9 cellular contexts compared by ENCODE assay signal in genomic region chr17:2593846-2594656, GRCh38. TPM values are rescaled to one million over a fixed set of nuclear protein-coding genes. Genes with fewer than 3 reads are reported as not detected.
DNase-seq lines count a peak whose midpoint lies in the region; ATAC-seq, FAIRE-seq and TF ChIP-seq lines count a peak whose summit lies in the region.
"Had no signal": no experiment of that assay in that cellular context is flagged by ENCODE, and none has a peak within 500 bp of the region (broad histone marks: within the 10 kb centered on the region; RNA-seq: fewer than 3 reads in every experiment).

No MANE protein-coding gene starts in this region.

- ATAC-seq in GM19043 (IDR thresholded peaks at IDR 0.05; ENCODE audit: low read depth, unreplicated experiment) (peak; percentile 33), HG03354 (IDR thresholded peaks at IDR 0.05; ENCODE audit: poor library complexity, severe bottlenecking, unreplicated experiment) (peak; percentile 54)
- peak; percentile 67 for ATAC-seq in activated CD8-positive, alpha-beta memory T cell treated with anti-CD3 and anti-CD28 coated beads, Interleukin-2, amount 10 ng/mL, durations not matched to agents 7 days and 5 days

- peak overlapping the region; percentile 25; the same call in 1 of the 2 replicates for H3K18ac ChIP-seq in H1 (ENCODE audit: extremely low read depth, low read length)

- H3K23ac ChIP-seq in H1 (ENCODE audit: insufficient read length): no peak overlapping the region

- CTCF ChIA-PET in activated CD8-positive, alpha-beta memory T cell treated with anti-CD3 and anti-CD28 coated beads, Interleukin-2, amount 10 ng/mL, durations not matched to agents 7 days and 5 days (lab: Charles Lee): interaction anchor here (1.5 kb wide), 1 partner anchor 80 kb away, joined by 4 read pairs; no protein-coding TSS in a partner anchor
- CTCF ChIA-PET in H1 (lab: Charles Lee; ENCODE audit: partially characterized antibody): interaction anchor here (0.6 kb wide), 1 partner anchor 254 kb away, joined by 3 read pairs; no protein-coding TSS in a partner anchor

- 0 out of 2 replicates have a peak, but pooled peaks cover 2% of the 10 kb centered on the region for H3K79me1 ChIP-seq in H1 (ENCODE audit: low read depth, low read length)

- H3K27ac Mint-ChIP-seq in activated CD8-positive, alpha-beta memory T cell treated with anti-CD3 and anti-CD28 coated beads, Interleukin-2, amount 10 ng/mL, durations not matched to agents 7 days and 5 days: peak overlapping the region; percentile 96

- peaks cover 7% of the 10 kb centered on the region; the same call in 1 of the 2 replicates for H3K23me2 ChIP-seq in H1 (ENCODE audit: low read depth, low read length)

- peak overlapping the region; percentile 54 for H3K56ac ChIP-seq in H1 (replicated peaks; ENCODE audit: insufficient read length, low read depth, low read length)

- H3K4me3 ChIP-seq in AG10803 (ENCODE audit: low read length): peak overlapping the region; percentile 91
- peak overlapping the region; percentile 75 to 92 (median 88) for H3K4me3 ChIP-seq in H1 (ENCODE audit: extremely low read depth in 1 of 4, insufficient read depth in 2 of 4, low read depth in 3 of 4, low read length in 4 of 4)

- H3K27ac ChIP-seq in H1 (ENCODE audit: low read depth, low read length): peak overlapping the region; percentile 86

- H2BK15ac ChIP-seq in H1 (ENCODE audit: low read length): no peak overlapping the region

- peak overlapping the region; percentile 91 for H4K5ac ChIP-seq in H1 (ENCODE audit: insufficient read length, low read depth, low read length)

- POLR2A ChIA-PET in H1 (lab: Charles Lee; ENCODE audit: partially characterized antibody): interaction anchor here (0.5 to 1.9 kb wide), 14 partner anchors 8 to 246 kb away, joined by 3 to 10 read pairs (median 4); no protein-coding TSS in a partner anchor

- no peak for TF ChIP-seq RAD21 in H1 (IDR thresholded peaks at IDR 0.05 in 1 of 2, conservative IDR thresholded peaks at IDR 0.05 in 1 of 2; ENCODE audit: low read depth in 2 of 2, low read length in 2 of 2)

- H3K27me3 ChIP-seq in H1 (replicated peaks in 1 of 4; ENCODE audit: control insufficient read depth in 3 of 4, extremely low read depth in 1 of 4, insufficient read depth in 3 of 4, low read length in 3 of 4): no peaks in the 10 kb centered on the region

- FAIRE-seq in H1 (lab: Jason Lieb, UNC): no peak
- FAIRE-seq: TTC549 had no signal

- peak overlapping the region; percentile 67 to 89 (median 80) for H3K9ac ChIP-seq in H1 (replicated peaks in 1 of 4; ENCODE audit: extremely low read depth in 1 of 4, low read depth in 3 of 4, low read length in 3 of 4)

- no peak for TF ChIP-seq EP300 in H1 (IDR thresholded peaks at IDR 0.05; ENCODE audit: borderline replicate concordance in 1 of 2, low read depth in 2 of 2, low read length in 2 of 2)

- H3K27me3 Mint-ChIP-seq in activated CD8-positive, alpha-beta memory T cell treated with anti-CD3 and anti-CD28 coated beads, Interleukin-2, amount 10 ng/mL, durations not matched to agents 7 days and 5 days: no peaks in the 10 kb centered on the region

- no peaks in the 10 kb centered on the region for H3K9me3 Mint-ChIP-seq in activated CD8-positive, alpha-beta memory T cell treated with anti-CD3 and anti-CD28 coated beads, Interleukin-2, amount 10 ng/mL, durations not matched to agents 7 days and 5 days (ENCODE audit: low read depth)

- H2AK5ac ChIP-seq in H1 (ENCODE audit: low read depth, low read length): no peak overlapping the region

- H3K79me2 ChIP-seq in H1 (ENCODE audit: control insufficient read depth in 1 of 2, insufficient read depth in 2 of 2, low read length in 2 of 2): peaks cover 39 to 50% of the 10 kb centered on the region in 2 experiments

- peaks cover 35% of the 10 kb centered on the region for H3K4me1 Mint-ChIP-seq in activated CD8-positive, alpha-beta memory T cell treated with anti-CD3 and anti-CD28 coated beads, Interleukin-2, amount 10 ng/mL, durations not matched to agents 7 days and 5 days

- H3K4me1 ChIP-seq in H1 (replicated peaks in 1 of 4; ENCODE audit: control insufficient read depth in 3 of 4, insufficient read depth in 4 of 4, low read length in 3 of 4): peaks cover 0 to 5% (median 0%) of the 10 kb centered on the region in 4 experiments; a peak in 2 of 7 replicates

- H3K4me2 ChIP-seq in H1 (ENCODE audit: insufficient read depth in 1 of 2, low read depth in 2 of 2, low read length in 2 of 2): peak overlapping the region; percentile 89 to 91

- H4K20me1 ChIP-seq in H1 (replicated peaks in 1 of 2; ENCODE audit: control insufficient read depth in 1 of 2, insufficient read depth in 2 of 2, low read length in 2 of 2): peaks cover 3 to 5% of the 10 kb centered on the region in 2 experiments

- H3K36me3 ChIP-seq in H1 (ENCODE audit: control insufficient read depth in 2 of 4, insufficient read depth in 4 of 4, low read length in 3 of 4): no peaks in the 10 kb centered on the region

- no peak overlapping the region for H2BK120ac ChIP-seq in H1 (replicated peaks; ENCODE audit: low read depth, low read length)

- H2AFZ ChIP-seq in H1 (ENCODE audit: low read length): no peak overlapping the region

- peak overlapping the region; percentile 90 for H3K4me3 Mint-ChIP-seq in activated CD8-positive, alpha-beta memory T cell treated with anti-CD3 and anti-CD28 coated beads, Interleukin-2, amount 10 ng/mL, durations not matched to agents 7 days and 5 days

- H3K9me3 ChIP-seq in H1 (ENCODE audit: insufficient read depth in 2 of 2, low read depth in 1 of 2, low read length in 1 of 2): no peaks in the 10 kb centered on the region

- H2BK12ac ChIP-seq in H1 (ENCODE audit: low read depth, low read length): no peak overlapping the region

- H4K91ac ChIP-seq in H1 (replicated peaks; ENCODE audit: insufficient read length, low read length): peak overlapping the region; percentile 20

- peak overlapping the region; percentile 91 for H2BK5ac ChIP-seq in H1 (ENCODE audit: low read depth, low read length)

- peak; percentile 4 to 71 for TF ChIP-seq POLR2A in H1 (IDR thresholded peaks at IDR 0.05; ENCODE audit: control extremely low read depth in 1 of 2, low read depth in 2 of 2, low read length in 2 of 2)

- no peak overlapping the region for H3K4ac ChIP-seq in H1 (replicated peaks; ENCODE audit: insufficient read length, low read depth, low read length)

- H4K8ac ChIP-seq in H1 (ENCODE audit: extremely low read depth, insufficient read depth, low read length): peak overlapping the region; percentile 92; the same call in 1 of the 2 replicates

- no peak overlapping the region for H3K14ac ChIP-seq in H1 (ENCODE audit: insufficient read length)

- WGBS in H1 (ENCODE audit: extremely low coverage in 1 of 2, insufficient coverage in 1 of 2, insufficient read length in 1 of 2, insufficient replicate concordance in 2 of 2, low coverage in 1 of 2, low lambda C conversion rate in 2 of 2, missing lambda C conversion rate in 1 of 2), 2 experiments: 1% methylated on average over 18 of the region's 73 CpGs; no CpG with 5 or more reads in 1 of the 2 experiments

- no peak overlapping the region for H2BK20ac ChIP-seq in H1 (ENCODE audit: low read length)

- peaks cover 16% of the 10 kb centered on the region for H3K36me3 Mint-ChIP-seq in activated CD8-positive, alpha-beta memory T cell treated with anti-CD3 and anti-CD28 coated beads, Interleukin-2, amount 10 ng/mL, durations not matched to agents 7 days and 5 days

- TF ChIP-seq CTCF in AG10803 (conservative IDR thresholded peaks at IDR 0.05; ENCODE audit: low read length) (no peak), H1 (IDR thresholded peaks at IDR 0.05; ENCODE audit: control extremely low read depth in 1 of 3, insufficient read depth in 1 of 3, low read depth in 1 of 3, low read length in 3 of 3) (no peak)

- DNase-seq in AG10803 (ENCODE audit: low read depth) (peak; percentile 68), NK-92 (lab: John Stamatoyannopoulos, UW; ENCODE audit: unreplicated experiment) (peak; percentile 2), H1 (ENCODE audit: low read depth in 1 of 2, low spot score in 2 of 2) (peak in 1 of 2 experiments; percentile 85), mesenteric fat pad (ENCODE audit: low spot score) (peak; percentile 93)
- DNase-seq in activated CD8-positive, alpha-beta memory T cell treated with anti-CD3 and anti-CD28 coated beads, Interleukin-2, amount 10 ng/mL, durations not matched to agents 7 days and 5 days: peak; percentile 88
- peak; percentile 59 for DNase-seq in stimulated activated CD8-positive, alpha-beta memory T cell treated with anti-CD3 and anti-CD28 coated beads, Interleukin-15, amount 100 ng/mL, for 24 hours (ENCODE audit: low read depth)

TF ChIP-seq in H1, 55 proteins besides CTCF, POLR2A, EP300 and RAD21 (continues in another document):
- TF ChIP-seq SP1 (IDR thresholded peaks at IDR 0.05; ENCODE audit: low read depth, low read length) (no peak), HDAC6 (IDR thresholded peaks at IDR 0.05; ENCODE audit: low read depth, low read length) (no peak), PHF8 (conservative IDR thresholded peaks at IDR 0.05; ENCODE audit: low read depth, low read length) (peak; percentile 67), EZH2 (IDR thresholded peaks at IDR 0.05; ENCODE audit: low read depth, low read length, severe bottlenecking) (no peak), CEBPB (IDR thresholded peaks at IDR 0.05; ENCODE audit: low read depth, low read length) (no peak), TCF12 (IDR thresholded peaks at IDR 0.05; ENCODE audit: low read depth, low read length) (no peak), MAX (IDR thresholded peaks at IDR 0.05) (no peak), SP4 (IDR thresholded peaks at IDR 0.05; ENCODE audit: low read length) (0 out of 2 replicates have a peak, but pooled peaks have one; percentile 33), TAF7 (optimal IDR thresholded peaks at IDR 0.05; ENCODE audit: borderline replicate concordance, low read depth, low read length) (peak; percentile 60), BCL11A (IDR thresholded peaks at IDR 0.05; ENCODE audit: low read depth in 2 of 2, low read length in 2 of 2) (no peak)

RNA-seq across cellular contexts. Expression of gene PAFAH1B1, which starts 0.6 kb away (rescaled TPM):
- 100 to 1,000 TPM; 170 to 175 TPM for total RNA-seq in activated CD8-positive, alpha-beta memory T cell treated with anti-CD3 and anti-CD28 coated beads, Interleukin-2, amount 10 ng/mL, durations not matched to agents 7 days and 5 days
- total RNA-seq in H1 (2021; fragmentation: NEBNext Ultra II Directional; extraction: Animal tissue kit (Norgen Biotek cat#: 25700)): 137 and 152 TPM in 2 replicates
- polyA plus RNA-seq in H1 (2011; rRNA removed): 29.6 and 42.0 TPM in 2 replicates
- 50.9 TPM for polyA plus RNA-seq in H1 (2011; cell fraction: cytosol; rRNA removed)
- polyA plus RNA-seq in H1 (2011; cell fraction: nucleus; rRNA removed): 24.4 TPM
- polyA plus RNA-seq in H1 (2012, experiment 1 of 2): 83.0 to 115 TPM (median 102 TPM) in 4 replicates
- polyA plus RNA-seq in H1 (2012, experiment 2 of 2): 24.5 TPM
- polyA plus RNA-seq in H1 (2013, experiment 1 of 2): 39.2 TPM
- polyA plus RNA-seq in H1 (2013, experiment 2 of 2): 40.5 TPM
- 93.9 and 106 TPM in 2 replicates for polyA minus RNA-seq in H1 (2011; rRNA and poly(A)+ RNA removed)
- 50.8 TPM for polyA minus RNA-seq in H1 (2011; cell fraction: cytosol; rRNA and poly(A)+ RNA removed)
- polyA minus RNA-seq in H1 (2011; cell fraction: nucleus; rRNA and poly(A)+ RNA removed): 44.7 TPM
- 140 TPM for total RNA-seq in mesenteric fat pad
